ENCODE assay signal across 19 cellular contexts in genomic region chr1:51733793-51734522, GRCh38.
DNase-seq lines count a peak whose midpoint lies in the region; ATAC-seq, FAIRE-seq and TF ChIP-seq lines count a peak whose summit lies in the region.
"Had no signal": no experiment of that assay in that cellular context is flagged by ENCODE, and none has a peak within 500 bp of the region (broad histone marks: within the 10 kb centered on the region; RNA-seq: fewer than 3 reads in every experiment).

No MANE protein-coding gene starts in this region.

- intact Hi-C loops in heart left ventricle (cut with DNase I) (loop anchor here in 2 of 10 donors (10.0 kb wide), 1 partner anchor 69 kb away; no protein-coding TSS in a partner anchor), right cardiac atrium (cut with DNase I) (loop anchor here in 1 of 4 donors (10.0 kb wide), 1 partner anchor 89 kb away; no protein-coding TSS in a partner anchor), pancreas (cut with DNase I) (no loop called here), aorta (cut with DNase I) (loop anchor here (5.0 to 10.0 kb wide), 3 partner anchors 37 to 109 kb away; no protein-coding TSS in a partner anchor), spleen (cut with DNase I; ENCODE audit: low total_unique reads) (no loop called here)

- WGBS in heart left ventricle, 4 donors, result 68 to 73% (median 71%) methylated on average over 7 of the region's 7 CpGs
- WGBS in right cardiac atrium, result 72% methylated on average over 7 of the region's 7 CpGs
- 30 to 39% methylated on average over 7 of the region's 7 CpGs for WGBS in pancreas, 2 donors
- WGBS in aorta, 2 donors, result 33 to 40% methylated on average over 7 of the region's 7 CpGs
- WGBS in spleen, 5 donors, result 80 to 88% (median 82%) methylated on average over 7 of the region's 7 CpGs

- no peak for ATAC-seq in heart left ventricle
- ATAC-seq in right cardiac atrium, result no peak
- peak in 1 of 4 donors; percentile 1 for ATAC-seq in pancreas
- no peak for ATAC-seq in aorta (ENCODE audit: low FRiP score)
- ATAC-seq in HG02885 (IDR thresholded peaks at IDR 0.05; ENCODE audit: poor library complexity, unreplicated experiment), result no peak
- ATAC-seq: activated CD8-positive, alpha-beta T cell treated with anti-CD3 and anti-CD28 coated beads, Interleukin-2, amount 10 ng/mL, durations not matched to agents 7 days and 5 days; left lobe of liver; stimulated activated naive CD8-positive, alpha-beta T cell treated with anti-CD3 and anti-CD28 coated beads, Interleukin-15, Interleukin-2, amounts not matched to agents 100 U/mL and 50 U/mL, for 24 hours had no signal

- no peak for TF ChIP-seq CTCF in heart left ventricle (IDR thresholded peaks at IDR 0.05)
- no peak for TF ChIP-seq CTCF in bronchial epithelial cell (IDR thresholded peaks at IDR 0.05; ENCODE audit: insufficient read depth, low read length, severe bottlenecking)
- TF ChIP-seq CTCF in pancreas (IDR thresholded peaks at IDR 0.05), result no peak
- no peak for TF ChIP-seq CTCF in spleen (IDR thresholded peaks at IDR 0.05 in 8 of 11, conservative IDR thresholded peaks at IDR 0.05 in 3 of 11)

- peak overlapping the region in 11 of 12 donors; percentile 2 to 64 (median 17) for H3K27ac ChIP-seq in heart left ventricle
- H3K27ac ChIP-seq in right cardiac atrium (ENCODE audit: low read length), result no peak overlapping the region
- peak overlapping the region; percentile 6 to 58 (median 34) for H3K27ac ChIP-seq in pancreas
- peak overlapping the region; percentile 32 to 74 for H3K27ac ChIP-seq in aorta (ENCODE audit: low read depth in 1 of 2, low read length in 2 of 2)
- no peak overlapping the region for H3K27ac ChIP-seq in spleen

- TF ChIP-seq POLR2A in heart left ventricle (IDR thresholded peaks at IDR 0.05), result no peak
- no peak for TF ChIP-seq POLR2A in spleen (IDR thresholded peaks at IDR 0.05)

- H3K9me3 ChIP-seq in heart left ventricle (no peaks in the 10 kb centered on the region), right cardiac atrium (ENCODE audit: control insufficient read depth, low read length) (no peaks in the 10 kb centered on the region), pancreas (no peaks in the 10 kb centered on the region), aorta (ENCODE audit: control insufficient read depth, low read length) (no peaks in the 10 kb centered on the region), spleen (no peaks in the 10 kb centered on the region)
- H3K9me3 ChIP-seq: Caco-2 had no signal

- peaks cover 0 to 87% (median 58%) of the 10 kb centered on the region in 12 donors for H3K4me1 ChIP-seq in heart left ventricle
- H3K4me1 ChIP-seq in right cardiac atrium (ENCODE audit: control insufficient read depth, insufficient read depth, low read length), result peaks cover 8% of the 10 kb centered on the region
- peaks cover 32 to 65% (median 59%) of the 10 kb centered on the region in 3 donors for H3K4me1 ChIP-seq in pancreas
- peaks cover 6 to 8% of the 10 kb centered on the region in 2 donors for H3K4me1 ChIP-seq in aorta (ENCODE audit: control insufficient read depth in 1 of 2, insufficient read depth in 2 of 2, low read length in 2 of 2)
- peaks cover under 1 to 76% (median 48%) of the 10 kb centered on the region in 6 donors for H3K4me1 ChIP-seq in spleen

- DNase-seq in heart left ventricle, result no peak
- DNase-seq in right cardiac atrium, result no peak
- peak; percentile 46 for DNase-seq in bronchial epithelial cell (ENCODE audit: low read depth)
- no peak for DNase-seq in pancreas
- DNase-seq in aorta, result no peak
- no peak for DNase-seq in spleen
- no peak for DNase-seq in SW480 (ENCODE audit: low spot score)
- DNase-seq: ACHN; activated CD8-positive, alpha-beta T cell treated with anti-CD3 and anti-CD28 coated beads, Interleukin-2, amount 10 ng/mL, durations not matched to agents 7 days and 5 days; activated gamma-delta T cell; GF-D8; hippocampal formation; naive B cell; SIG-M5; stimulated activated naive CD8-positive, alpha-beta T cell treated with anti-CD3 and anti-CD28 coated beads, Interleukin-15, Interleukin-2, amounts not matched to agents 100 U/mL and 50 U/mL, for 24 hours had no signal

- FAIRE-seq in bronchial epithelial cell (lab: Jason Lieb, UNC) (no peak), pancreas (lab: Jason Lieb, UNC) (no peak)
- FAIRE-seq: GM19239 had no signal

- H3K36me3 ChIP-seq in heart left ventricle, result no peaks in the 10 kb centered on the region
- no peaks in the 10 kb centered on the region for H3K36me3 ChIP-seq in bronchial epithelial cell (ENCODE audit: control insufficient read depth, insufficient read depth, low read length)
- H3K36me3 ChIP-seq in pancreas, result no peaks in the 10 kb centered on the region
- H3K36me3 ChIP-seq in aorta (ENCODE audit: control insufficient read depth in 1 of 2, insufficient read depth in 2 of 2, low read length in 1 of 2), result no peaks in the 10 kb centered on the region
- no peaks in the 10 kb centered on the region for H3K36me3 ChIP-seq in spleen

- H3K4me3 ChIP-seq in heart left ventricle, result no peak overlapping the region
- H3K4me3 ChIP-seq in right cardiac atrium (ENCODE audit: low read length), result no peak overlapping the region
- H3K4me3 ChIP-seq in bronchial epithelial cell (ENCODE audit: low read depth, low read length), result no peak overlapping the region
- no peak overlapping the region for H3K4me3 ChIP-seq in pancreas
- no peak overlapping the region for H3K4me3 ChIP-seq in aorta (ENCODE audit: low read length in 2 of 2)
- H3K4me3 ChIP-seq in spleen, result no peak overlapping the region

- H3K27me3 ChIP-seq in heart left ventricle, result no peaks in the 10 kb centered on the region
- H3K27me3 ChIP-seq in right cardiac atrium (ENCODE audit: control insufficient read depth, insufficient read depth), result no peaks in the 10 kb centered on the region
- no peaks in the 10 kb centered on the region for H3K27me3 ChIP-seq in bronchial epithelial cell (ENCODE audit: control insufficient read depth, insufficient read depth, low read length)
- no peaks in the 10 kb centered on the region for H3K27me3 ChIP-seq in pancreas
- no peaks in the 10 kb centered on the region for H3K27me3 ChIP-seq in aorta (ENCODE audit: control insufficient read depth in 1 of 2, insufficient read depth in 2 of 2, low read length in 1 of 2)
- no peaks in the 10 kb centered on the region for H3K27me3 ChIP-seq in spleen (replicated peaks in 1 of 7)

Comparison
In these comparisons a context has a peak if more than half of its experiments do, and no peak if none do; other contexts are left out.
1. H3K27ac ChIP-seq: peak in heart left ventricle (11 of 12), pancreas (4 of 4) and aorta (2 of 2); none in right cardiac atrium (single experiment) and spleen (0 of 8).
2. intact Hi-C loops: an anchor here in aorta (5.0 to 10.0 kb wide); none called in pancreas and spleen.